ENCODE assay signal across 8 cellular contexts in genomic region chr16:70253291-70254094, GRCh38. TPM values are rescaled to one million over a fixed set of nuclear protein-coding genes. Genes with fewer than 3 reads are reported as not detected.
DNase-seq lines count a peak whose midpoint lies in the region; ATAC-seq and TF ChIP-seq lines count a peak whose summit lies in the region.

No MANE protein-coding gene starts in this region.

- H3K9ac ChIP-seq in neuronal stem cell (ENCODE audit: low read depth, low read length, poor library complexity): peak overlapping the region; percentile 32

- no peak overlapping the region for H2BK5ac ChIP-seq in neuronal stem cell (ENCODE audit: low read length)

- no peak overlapping the region for H3K4ac ChIP-seq in neuronal stem cell (ENCODE audit: low read length)

- H3K4me3 ChIP-seq in GM12865 (ENCODE audit: low read depth, low read length): no peak overlapping the region
- H3K4me3 ChIP-seq in dorsolateral prefrontal cortex: no peak overlapping the region
- no peak overlapping the region for H3K4me3 ChIP-seq in neuronal stem cell (ENCODE audit: low read length in 2 of 2)

- no peak overlapping the region for H2AK5ac ChIP-seq in neuronal stem cell (ENCODE audit: low read depth, low read length)

- H3K14ac ChIP-seq in neuronal stem cell (ENCODE audit: low read length): no peak overlapping the region

- H2BK12ac ChIP-seq in neuronal stem cell (ENCODE audit: low read length): no peak overlapping the region

- no CpG with 5 or more reads among the region's 16 CpGs for WGBS in neuronal stem cell (ENCODE audit: extremely low coverage in 2 of 2, insufficient read length in 2 of 2, insufficient replicate concordance in 1 of 2), 2 donors

- H3K27ac ChIP-seq in dorsolateral prefrontal cortex (peak overlapping the region in 4 of 59 donors; percentile 4 to 51 (median 13)), neuronal stem cell (replicated peaks; ENCODE audit: low read length) (no peak overlapping the region)

- H4K8ac ChIP-seq in neuronal stem cell (ENCODE audit: low read depth, low read length): no peak overlapping the region

- ATAC-seq in SK-N-SH treated with all-trans-retinoic acid at 6 μM for 48 hours (peak; percentile 43), GM18511 (IDR thresholded peaks at IDR 0.05; ENCODE audit: unreplicated experiment) (no peak)

- H3K18ac ChIP-seq in neuronal stem cell (ENCODE audit: low read length): no peak overlapping the region

- no peaks in the 10 kb centered on the region for H3K9me3 ChIP-seq in neuronal stem cell (replicated peaks in 1 of 2; ENCODE audit: control insufficient read depth in 2 of 2, insufficient read depth in 1 of 2, low read depth in 1 of 2, low read length in 2 of 2)

- H3K4me1 ChIP-seq in neuronal stem cell (ENCODE audit: control insufficient read depth in 2 of 2, insufficient read depth in 1 of 2, low read depth in 1 of 2, low read length in 2 of 2): peaks cover 0 to 2% of the 10 kb centered on the region in 2 donors

- H3K79me1 ChIP-seq in neuronal stem cell (ENCODE audit: low read depth, low read length): peaks cover 15% of the 10 kb centered on the region

- H2BK120ac ChIP-seq in neuronal stem cell (ENCODE audit: low read depth, low read length): no peak overlapping the region

- no peak overlapping the region for H3K4me2 ChIP-seq in neuronal stem cell (ENCODE audit: insufficient read depth, low read length, poor library complexity, severe bottlenecking)

- DNase-seq in AG08396 (ENCODE audit: low spot score): peak; percentile 57
- peak; percentile 39 for DNase-seq in GM12865 (ENCODE audit: low read depth)
- DNase-seq in dorsolateral prefrontal cortex: no peak
- peak; percentile 20 for DNase-seq in neuronal stem cell (ENCODE audit: low spot score)
- DNase-seq in GM19238 (ENCODE audit: insufficient read length, low spot score): no peak
- no peak for DNase-seq in NCI-H146 treated with DMSO at 0.1 percent for 48 hours (lab: John Stamatoyannopoulos, UW; ENCODE audit: unreplicated experiment)

- no peak overlapping the region for H4K91ac ChIP-seq in neuronal stem cell (ENCODE audit: low read depth, low read length, poor library complexity)

- H3K36me3 ChIP-seq in neuronal stem cell (replicated peaks in 1 of 2; ENCODE audit: control insufficient read depth in 2 of 2, insufficient read depth in 2 of 2, low read length in 2 of 2): peaks cover 52 to 84% of the 10 kb centered on the region in 2 donors

- peak; percentile 50 for TF ChIP-seq CTCF in GM12865 (IDR thresholded peaks at IDR 0.05; ENCODE audit: insufficient read depth, low read depth, low read length, missing control alignments)
- TF ChIP-seq CTCF in dorsolateral prefrontal cortex (IDR thresholded peaks at IDR 0.05 in 54 of 56, conservative IDR thresholded peaks at IDR 0.05 in 2 of 56; ENCODE audit: low read depth in 1 of 56, partially characterized antibody in 56 of 56): peak in 41 of 56 donors; percentile 12 to 58 (median 32)

- no peaks in the 10 kb centered on the region for H3K27me3 ChIP-seq in dorsolateral prefrontal cortex
- no peaks in the 10 kb centered on the region for H3K27me3 ChIP-seq in neuronal stem cell (ENCODE audit: control insufficient read depth in 3 of 3, insufficient read depth in 3 of 3, low read depth in 1 of 3, low read length in 3 of 3)

- no peak overlapping the region for H3K23ac ChIP-seq in neuronal stem cell (ENCODE audit: low read depth, low read length, poor library complexity)

- intact Hi-C loops in dorsolateral prefrontal cortex (cut with DNase I): loop anchor here in 1 of 2 donors (5.0 kb wide), 1 partner anchor 34 kb away; the partner anchor contains the start of gene AARS1

- H2BK15ac ChIP-seq in neuronal stem cell (ENCODE audit: low read length): no peak overlapping the region

- no peak overlapping the region for H2AFZ ChIP-seq in neuronal stem cell (ENCODE audit: low read length)

TF ChIP-seq in SK-N-SH treated with all-trans-retinoic acid at 6 μM for 48 hours, 23 proteins besides CTCF, POLR2A, EP300 and RAD21:
- TF ChIP-seq RARB (CRISPR knock-in tag; IDR thresholded peaks at IDR 0.05): no peak
- TF ChIP-seq OSR1 (CRISPR knock-in tag; IDR thresholded peaks at IDR 0.05): no peak
- TF ChIP-seq ZNF565 (CRISPR knock-in tag; conservative IDR thresholded peaks at IDR 0.05; ENCODE audit: low read depth): no peak
- TF ChIP-seq CSDC2 (CRISPR knock-in tag; IDR thresholded peaks at IDR 0.05): no peak
- no peak for TF ChIP-seq PATZ1 (CRISPR knock-in tag; IDR thresholded peaks at IDR 0.05; ENCODE audit: borderline replicate concordance)
- TF ChIP-seq POU6F1 (CRISPR knock-in tag; IDR thresholded peaks at IDR 0.05; ENCODE audit: borderline replicate concordance, low read depth): no peak
- no peak for TF ChIP-seq CREB5 (CRISPR knock-in tag; IDR thresholded peaks at IDR 0.05; ENCODE audit: low read depth)
- TF ChIP-seq ARNTL (CRISPR knock-in tag; IDR thresholded peaks at IDR 0.05; ENCODE audit: borderline replicate concordance, low read depth): no peak
- no peak for TF ChIP-seq ZNF70 (CRISPR knock-in tag; IDR thresholded peaks at IDR 0.05)
- no peak for TF ChIP-seq ZNF8 (CRISPR knock-in tag; IDR thresholded peaks at IDR 0.05)
- TF ChIP-seq SNAI2 (CRISPR knock-in tag; IDR thresholded peaks at IDR 0.05): no peak
- TF ChIP-seq TSHZ2 (CRISPR knock-in tag; IDR thresholded peaks at IDR 0.05): no peak
TF ChIP-seq in SK-N-SH treated with all-trans-retinoic acid at 6 μM for 48 hours: peak in this region for 0.

RNA-seq across cellular contexts. Expression of gene EXOSC6, which starts 1.8 kb away (rescaled TPM):
- 10 to 100 TPM; 34.2 to 76.3 (median 53.1) TPM for total RNA-seq in dorsolateral prefrontal cortex
- 20.8 TPM for polyA plus RNA-seq in neuronal stem cell (2013, experiment 1 of 2)
- polyA plus RNA-seq in neuronal stem cell (2013, experiment 2 of 2): 22.7 TPM

RNA-seq across cellular contexts. Expression of gene AARS1, which starts 35.8 kb away (rescaled TPM):
- total RNA-seq in dorsolateral prefrontal cortex: 100 to 1,000 TPM; 134 to 280 (median 218) TPM
- 36.6 TPM for polyA plus RNA-seq in neuronal stem cell (2013, experiment 1 of 2)
- polyA plus RNA-seq in neuronal stem cell (2013, experiment 2 of 2): 34.6 TPM

RNA-seq across cellular contexts. Expression of gene DDX19B, which starts 45.5 kb away (rescaled TPM):
- 10 to 100 TPM; 13.1 to 33.1 (median 20.6) TPM for total RNA-seq in dorsolateral prefrontal cortex
- polyA plus RNA-seq in neuronal stem cell (2013, experiment 1 of 2): 40.0 TPM
- polyA plus RNA-seq in neuronal stem cell (2013, experiment 2 of 2): 38.4 TPM

Comparison
In these comparisons a context has a peak if more than half of its experiments do, and no peak if none do; other contexts are left out.
1. DNase-seq: peak in AG08396 (single experiment), GM12865 (single experiment) and neuronal stem cell (single experiment); none in dorsolateral prefrontal cortex (0 of 10), GM19238 (single experiment) and NCI-H146 treated with DMSO at 0.1 percent for 48 hours (single experiment).